In the genomic region with DNA sequence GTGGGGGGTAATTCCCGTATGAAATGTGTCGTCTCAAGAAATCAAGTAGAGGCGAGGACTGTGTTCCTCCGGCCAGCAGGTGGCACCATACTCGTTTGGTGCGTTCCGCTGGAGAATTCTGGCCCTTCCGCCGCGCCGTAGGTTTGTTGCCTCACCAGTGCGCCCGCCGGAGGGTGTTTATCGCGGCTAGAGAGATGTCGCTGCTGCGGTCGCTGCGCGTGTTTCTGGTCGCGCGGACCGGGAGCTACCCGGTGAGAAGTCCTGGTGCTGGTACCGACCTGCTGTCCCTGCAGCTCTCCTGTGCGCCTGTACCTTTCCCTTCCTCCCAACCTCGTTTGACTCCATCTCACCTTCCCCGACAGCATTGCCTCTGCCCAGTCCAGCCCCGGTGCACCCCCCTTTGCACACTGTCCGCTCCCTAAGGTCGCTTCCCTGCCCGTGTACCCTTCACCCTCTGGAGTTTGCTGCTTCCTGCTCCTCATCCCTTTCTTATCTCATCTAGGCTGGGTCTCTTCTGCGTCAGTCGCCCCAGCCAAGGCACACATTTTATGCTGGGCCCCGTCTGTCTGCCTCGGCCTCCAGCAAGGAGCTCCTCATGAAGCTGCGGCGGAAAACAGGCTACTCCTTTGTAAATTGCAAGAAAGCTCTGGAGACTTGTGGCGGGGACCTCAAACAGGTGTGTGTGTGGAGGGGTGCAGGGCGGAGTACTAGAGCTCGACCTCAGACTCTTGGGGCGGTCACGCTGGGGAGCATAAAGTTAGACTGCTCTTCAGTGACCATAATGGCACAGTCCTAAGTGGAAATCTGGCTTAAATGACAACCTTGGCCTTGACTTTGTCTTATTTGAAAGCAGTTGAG, we compare ENCODE assay signal across 1 cellular context.
TF ChIP-seq lines count a peak whose summit lies in the region.

A gene (plus strand): TSS at position 180 of the 858 bp plus-strand sequence. CDS start 15 bp downstream, at position 195.

TF ChIP-seq in HepG2, 621 proteins besides CTCF, POLR2A, EP300 and RAD21 (continued from another document and continues in another):
- TF ChIP-seq, protein P1, sequence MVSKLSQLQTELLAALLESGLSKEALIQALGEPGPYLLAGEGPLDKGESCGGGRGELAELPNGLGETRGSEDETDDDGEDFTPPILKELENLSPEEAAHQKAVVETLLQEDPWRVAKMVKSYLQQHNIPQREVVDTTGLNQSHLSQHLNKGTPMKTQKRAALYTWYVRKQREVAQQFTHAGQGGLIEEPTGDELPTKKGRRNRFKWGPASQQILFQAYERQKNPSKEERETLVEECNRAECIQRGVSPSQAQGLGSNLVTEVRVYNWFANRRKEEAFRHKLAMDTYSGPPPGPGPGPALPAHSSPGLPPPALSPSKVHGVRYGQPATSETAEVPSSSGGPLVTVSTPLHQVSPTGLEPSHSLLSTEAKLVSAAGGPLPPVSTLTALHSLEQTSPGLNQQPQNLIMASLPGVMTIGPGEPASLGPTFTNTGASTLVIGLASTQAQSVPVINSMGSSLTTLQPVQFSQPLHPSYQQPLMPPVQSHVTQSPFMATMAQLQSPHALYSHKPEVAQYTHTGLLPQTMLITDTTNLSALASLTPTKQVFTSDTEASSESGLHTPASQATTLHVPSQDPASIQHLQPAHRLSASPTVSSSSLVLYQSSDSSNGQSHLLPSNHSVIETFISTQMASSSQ (IDR thresholded peaks at IDR 0.05; ENCODE audit: low read depth): no peak
- TF ChIP-seq, protein P1 (CRISPR knock-in tag; IDR thresholded peaks at IDR 0.05; ENCODE audit: borderline replicate concordance): peak; percentile 55; the same call in 1 of the 2 replicates
- peak; percentile 57; the same call in 1 of the 2 replicates for TF ChIP-seq PITX1 (CRISPR knock-in tag; IDR thresholded peaks at IDR 0.05)
- peak; percentile 92 for TF ChIP-seq ZSCAN31 (CRISPR knock-in tag; IDR thresholded peaks at IDR 0.05; ENCODE audit: low read depth)
- TF ChIP-seq, protein P2, sequence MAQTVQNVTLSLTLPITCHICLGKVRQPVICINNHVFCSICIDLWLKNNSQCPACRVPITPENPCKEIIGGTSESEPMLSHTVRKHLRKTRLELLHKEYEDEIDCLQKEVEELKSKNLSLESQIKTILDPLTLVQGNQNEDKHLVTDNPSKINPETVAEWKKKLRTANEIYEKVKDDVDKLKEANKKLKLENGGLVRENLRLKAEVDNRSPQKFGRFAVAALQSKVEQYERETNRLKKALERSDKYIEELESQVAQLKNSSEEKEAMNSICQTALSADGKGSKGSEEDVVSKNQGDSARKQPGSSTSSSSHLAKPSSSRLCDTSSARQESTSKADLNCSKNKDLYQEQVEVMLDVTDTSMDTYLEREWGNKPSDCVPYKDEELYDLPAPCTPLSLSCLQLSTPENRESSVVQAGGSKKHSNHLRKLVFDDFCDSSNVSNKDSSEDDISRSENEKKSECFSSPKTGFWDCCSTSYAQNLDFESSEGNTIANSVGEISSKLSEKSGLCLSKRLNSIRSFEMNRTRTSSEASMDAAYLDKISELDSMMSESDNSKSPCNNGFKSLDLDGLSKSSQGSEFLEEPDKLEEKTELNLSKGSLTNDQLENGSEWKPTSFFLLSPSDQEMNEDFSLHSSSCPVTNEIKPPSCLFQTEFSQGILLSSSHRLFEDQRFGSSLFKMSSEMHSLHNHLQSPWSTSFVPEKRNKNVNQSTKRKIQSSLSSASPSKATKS (CRISPR knock-in tag; IDR thresholded peaks at IDR 0.05): 0 out of 2 replicates have a peak, but pooled peaks have one; percentile 60
- no peak for TF ChIP-seq ZBTB8A (CRISPR knock-in tag; IDR thresholded peaks at IDR 0.05; ENCODE audit: borderline replicate concordance, low read depth)
- peak; percentile 94 for TF ChIP-seq FOXO1 (CRISPR knock-in tag; IDR thresholded peaks at IDR 0.05)
- peak; percentile 93 for TF ChIP-seq CEBPB (IDR thresholded peaks at IDR 0.05; ENCODE audit: borderline replicate concordance, low read depth, low read length)
- TF ChIP-seq, protein P3, sequence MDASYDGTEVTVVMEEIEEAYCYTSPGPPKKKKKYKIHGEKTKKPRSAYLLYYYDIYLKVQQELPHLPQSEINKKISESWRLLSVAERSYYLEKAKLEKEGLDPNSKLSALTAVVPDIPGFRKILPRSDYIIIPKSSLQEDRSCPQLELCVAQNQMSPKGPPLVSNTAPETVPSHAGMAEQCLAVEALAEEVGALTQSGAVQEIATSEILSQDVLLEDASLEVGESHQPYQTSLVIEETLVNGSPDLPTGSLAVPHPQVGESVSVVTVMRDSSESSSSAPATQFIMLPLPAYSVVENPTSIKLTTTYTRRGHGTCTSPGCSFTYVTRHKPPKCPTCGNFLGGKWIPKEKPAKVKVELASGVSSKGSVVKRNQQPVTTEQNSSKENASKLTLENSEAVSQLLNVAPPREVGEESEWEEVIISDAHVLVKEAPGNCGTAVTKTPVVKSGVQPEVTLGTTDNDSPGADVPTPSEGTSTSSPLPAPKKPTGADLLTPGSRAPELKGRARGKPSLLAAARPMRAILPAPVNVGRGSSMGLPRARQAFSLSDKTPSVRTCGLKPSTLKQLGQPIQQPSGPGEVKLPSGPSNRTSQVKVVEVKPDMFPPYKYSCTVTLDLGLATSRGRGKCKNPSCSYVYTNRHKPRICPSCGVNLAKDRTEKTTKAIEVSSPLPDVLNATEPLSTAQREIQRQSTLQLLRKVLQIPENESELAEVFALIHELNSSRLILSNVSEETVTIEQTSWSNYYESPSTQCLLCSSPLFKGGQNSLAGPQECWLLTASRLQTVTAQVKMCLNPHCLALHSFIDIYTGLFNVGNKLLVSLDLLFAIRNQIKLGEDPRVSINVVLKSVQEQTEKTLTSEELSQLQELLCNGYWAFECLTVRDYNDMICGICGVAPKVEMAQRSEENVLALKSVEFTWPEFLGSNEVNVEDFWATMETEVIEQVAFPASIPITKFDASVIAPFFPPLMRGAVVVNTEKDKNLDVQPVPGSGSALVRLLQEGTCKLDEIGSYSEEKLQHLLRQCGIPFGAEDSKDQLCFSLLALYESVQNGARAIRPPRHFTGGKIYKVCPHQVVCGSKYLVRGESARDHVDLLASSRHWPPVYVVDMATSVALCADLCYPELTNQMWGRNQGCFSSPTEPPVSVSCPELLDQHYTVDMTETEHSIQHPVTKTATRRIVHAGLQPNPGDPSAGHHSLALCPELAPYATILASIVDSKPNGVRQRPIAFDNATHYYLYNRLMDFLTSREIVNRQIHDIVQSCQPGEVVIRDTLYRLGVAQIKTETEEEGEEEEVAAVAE (CRISPR knock-in tag; IDR thresholded peaks at IDR 0.05; ENCODE audit: borderline replicate concordance): peak; percentile 66; the same call in 1 of the 2 replicates
- TF ChIP-seq, protein P4, sequence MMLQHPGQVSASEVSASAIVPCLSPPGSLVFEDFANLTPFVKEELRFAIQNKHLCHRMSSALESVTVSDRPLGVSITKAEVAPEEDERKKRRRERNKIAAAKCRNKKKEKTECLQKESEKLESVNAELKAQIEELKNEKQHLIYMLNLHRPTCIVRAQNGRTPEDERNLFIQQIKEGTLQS (CRISPR knock-in tag; IDR thresholded peaks at IDR 0.05): peak; percentile 90
- TF ChIP-seq, protein P5, sequence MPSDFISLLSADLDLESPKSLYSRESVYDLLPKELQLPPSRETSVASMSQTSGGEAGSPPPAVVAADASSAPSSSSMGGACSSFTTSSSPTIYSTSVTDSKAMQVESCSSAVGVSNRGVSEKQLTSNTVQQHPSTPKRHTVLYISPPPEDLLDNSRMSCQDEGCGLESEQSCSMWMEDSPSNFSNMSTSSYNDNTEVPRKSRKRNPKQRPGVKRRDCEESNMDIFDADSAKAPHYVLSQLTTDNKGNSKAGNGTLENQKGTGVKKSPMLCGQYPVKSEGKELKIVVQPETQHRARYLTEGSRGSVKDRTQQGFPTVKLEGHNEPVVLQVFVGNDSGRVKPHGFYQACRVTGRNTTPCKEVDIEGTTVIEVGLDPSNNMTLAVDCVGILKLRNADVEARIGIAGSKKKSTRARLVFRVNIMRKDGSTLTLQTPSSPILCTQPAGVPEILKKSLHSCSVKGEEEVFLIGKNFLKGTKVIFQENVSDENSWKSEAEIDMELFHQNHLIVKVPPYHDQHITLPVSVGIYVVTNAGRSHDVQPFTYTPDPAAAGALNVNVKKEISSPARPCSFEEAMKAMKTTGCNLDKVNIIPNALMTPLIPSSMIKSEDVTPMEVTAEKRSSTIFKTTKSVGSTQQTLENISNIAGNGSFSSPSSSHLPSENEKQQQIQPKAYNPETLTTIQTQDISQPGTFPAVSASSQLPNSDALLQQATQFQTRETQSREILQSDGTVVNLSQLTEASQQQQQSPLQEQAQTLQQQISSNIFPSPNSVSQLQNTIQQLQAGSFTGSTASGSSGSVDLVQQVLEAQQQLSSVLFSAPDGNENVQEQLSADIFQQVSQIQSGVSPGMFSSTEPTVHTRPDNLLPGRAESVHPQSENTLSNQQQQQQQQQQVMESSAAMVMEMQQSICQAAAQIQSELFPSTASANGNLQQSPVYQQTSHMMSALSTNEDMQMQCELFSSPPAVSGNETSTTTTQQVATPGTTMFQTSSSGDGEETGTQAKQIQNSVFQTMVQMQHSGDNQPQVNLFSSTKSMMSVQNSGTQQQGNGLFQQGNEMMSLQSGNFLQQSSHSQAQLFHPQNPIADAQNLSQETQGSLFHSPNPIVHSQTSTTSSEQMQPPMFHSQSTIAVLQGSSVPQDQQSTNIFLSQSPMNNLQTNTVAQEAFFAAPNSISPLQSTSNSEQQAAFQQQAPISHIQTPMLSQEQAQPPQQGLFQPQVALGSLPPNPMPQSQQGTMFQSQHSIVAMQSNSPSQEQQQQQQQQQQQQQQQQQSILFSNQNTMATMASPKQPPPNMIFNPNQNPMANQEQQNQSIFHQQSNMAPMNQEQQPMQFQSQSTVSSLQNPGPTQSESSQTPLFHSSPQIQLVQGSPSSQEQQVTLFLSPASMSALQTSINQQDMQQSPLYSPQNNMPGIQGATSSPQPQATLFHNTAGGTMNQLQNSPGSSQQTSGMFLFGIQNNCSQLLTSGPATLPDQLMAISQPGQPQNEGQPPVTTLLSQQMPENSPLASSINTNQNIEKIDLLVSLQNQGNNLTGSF (CRISPR knock-in tag; IDR thresholded peaks at IDR 0.05): 0 out of 2 replicates have a peak, but pooled peaks have one; percentile 47
- TF ChIP-seq ZNF460 (CRISPR knock-in tag; IDR thresholded peaks at IDR 0.05; ENCODE audit: borderline replicate concordance): no peak; the same call in 1 of the 2 replicates
- peak; percentile 85 for TF ChIP-seq AKAP8 (CRISPR knock-in tag; IDR thresholded peaks at IDR 0.05)
- no peak for TF ChIP-seq SYNCRIP (IDR thresholded peaks at IDR 0.05; ENCODE audit: insufficient read depth, low read depth, low read length)
- TF ChIP-seq NPAS2 (CRISPR knock-in tag; IDR thresholded peaks at IDR 0.05; ENCODE audit: borderline replicate concordance): no peak
- no peak for TF ChIP-seq ZNF878 (CRISPR knock-in tag; IDR thresholded peaks at IDR 0.05)
- peak; percentile 90 for TF ChIP-seq ATF7-NPFF (CRISPR knock-in tag; IDR thresholded peaks at IDR 0.05; ENCODE audit: low read depth)
- peak; percentile 87; the same call in 1 of the 2 replicates for TF ChIP-seq MIER3 (CRISPR knock-in tag; IDR thresholded peaks at IDR 0.05; ENCODE audit: borderline replicate concordance)
- TF ChIP-seq, protein P6, sequence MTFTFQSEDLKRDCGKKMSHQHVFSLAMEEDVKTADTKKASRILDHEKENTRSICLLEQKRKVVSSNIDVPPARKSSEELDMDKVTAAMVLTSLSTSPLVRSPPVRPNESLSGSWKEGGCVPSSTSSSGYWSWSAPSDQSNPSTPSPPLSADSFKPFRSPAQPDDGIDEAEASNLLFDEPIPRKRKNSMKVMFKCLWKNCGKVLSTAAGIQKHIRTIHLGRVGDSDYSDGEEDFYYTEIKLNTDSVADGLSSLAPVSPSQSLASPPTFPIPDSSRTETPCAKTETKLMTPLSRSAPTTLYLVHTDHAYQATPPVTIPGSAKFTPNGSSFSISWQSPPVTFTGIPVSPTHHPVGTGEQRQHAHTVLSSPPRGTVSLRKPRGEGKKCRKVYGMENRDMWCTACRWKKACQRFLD (CRISPR knock-in tag; IDR thresholded peaks at IDR 0.05; ENCODE audit: borderline replicate concordance): no peak
- TF ChIP-seq ZNF558 (CRISPR knock-in tag; IDR thresholded peaks at IDR 0.05; ENCODE audit: borderline replicate concordance): 0 out of 2 replicates have a peak, but pooled peaks have one; percentile 45
- peak; percentile 99 for TF ChIP-seq GATAD1 (CRISPR knock-in tag; IDR thresholded peaks at IDR 0.05)
- no peak for TF ChIP-seq ZC3H4 (CRISPR knock-in tag; IDR thresholded peaks at IDR 0.05; ENCODE audit: borderline replicate concordance)
- no peak for TF ChIP-seq TEAD2 (CRISPR knock-in tag; IDR thresholded peaks at IDR 0.05)
- TF ChIP-seq, protein P7, sequence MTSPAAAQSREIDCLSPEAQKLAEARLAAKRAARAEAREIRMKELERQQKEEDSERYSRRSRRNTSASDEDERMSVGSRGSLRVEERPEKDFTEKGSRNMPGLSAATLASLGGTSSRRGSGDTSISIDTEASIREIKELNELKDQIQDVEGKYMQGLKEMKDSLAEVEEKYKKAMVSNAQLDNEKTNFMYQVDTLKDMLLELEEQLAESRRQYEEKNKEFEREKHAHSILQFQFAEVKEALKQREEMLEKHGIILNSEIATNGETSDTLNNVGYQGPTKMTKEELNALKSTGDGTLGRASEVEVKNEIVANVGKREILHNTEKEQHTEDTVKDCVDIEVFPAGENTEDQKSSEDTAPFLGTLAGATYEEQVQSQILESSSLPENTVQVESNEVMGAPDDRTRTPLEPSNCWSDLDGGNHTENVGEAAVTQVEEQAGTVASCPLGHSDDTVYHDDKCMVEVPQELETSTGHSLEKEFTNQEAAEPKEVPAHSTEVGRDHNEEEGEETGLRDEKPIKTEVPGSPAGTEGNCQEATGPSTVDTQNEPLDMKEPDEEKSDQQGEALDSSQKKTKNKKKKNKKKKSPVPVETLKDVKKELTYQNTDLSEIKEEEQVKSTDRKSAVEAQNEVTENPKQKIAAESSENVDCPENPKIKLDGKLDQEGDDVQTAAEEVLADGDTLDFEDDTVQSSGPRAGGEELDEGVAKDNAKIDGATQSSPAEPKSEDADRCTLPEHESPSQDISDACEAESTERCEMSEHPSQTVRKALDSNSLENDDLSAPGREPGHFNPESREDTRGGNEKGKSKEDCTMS (CRISPR knock-in tag; conservative IDR thresholded peaks at IDR 0.05): no peak
- no peak for TF ChIP-seq ZNF383 (CRISPR knock-in tag; IDR thresholded peaks at IDR 0.05; ENCODE audit: borderline replicate concordance)
- peak; percentile 97 for TF ChIP-seq YEATS2 (CRISPR knock-in tag; IDR thresholded peaks at IDR 0.05; ENCODE audit: borderline replicate concordance)
